In genomic region chr2:1039549-1039948, GRCh38 we compare ENCODE assay signal across 7 cellular contexts.
"Had no signal": no experiment of that assay in that cellular context is flagged by ENCODE, and none has a peak within 500 bp of the region (broad histone marks: within the 10 kb centered on the region; RNA-seq: fewer than 3 reads in every experiment).

No MANE protein-coding gene starts in this region.

- H3K4me1 Mint-ChIP-seq: GM23338 had no signal

- H3K4me3 Mint-ChIP-seq: GM23338, H9 had no signal

- H3K4me2 ChIP-seq: GM23338 had no signal

- H2AFZ ChIP-seq: GM23338 had no signal

- H3K27ac ChIP-seq: HL-60 had no signal

- DNase-seq: H9, HCEC 1CT, KG1 had no signal

- H3K27ac Mint-ChIP-seq: GM23338, H9 had no signal

- H3K4me3 ChIP-seq: GM23338, K562 had no signal

- ATAC-seq: GM23338, HepG2, K562 had no signal
